Comparison of ENCODE assay signal across 24 cellular contexts in the genomic region with DNA sequence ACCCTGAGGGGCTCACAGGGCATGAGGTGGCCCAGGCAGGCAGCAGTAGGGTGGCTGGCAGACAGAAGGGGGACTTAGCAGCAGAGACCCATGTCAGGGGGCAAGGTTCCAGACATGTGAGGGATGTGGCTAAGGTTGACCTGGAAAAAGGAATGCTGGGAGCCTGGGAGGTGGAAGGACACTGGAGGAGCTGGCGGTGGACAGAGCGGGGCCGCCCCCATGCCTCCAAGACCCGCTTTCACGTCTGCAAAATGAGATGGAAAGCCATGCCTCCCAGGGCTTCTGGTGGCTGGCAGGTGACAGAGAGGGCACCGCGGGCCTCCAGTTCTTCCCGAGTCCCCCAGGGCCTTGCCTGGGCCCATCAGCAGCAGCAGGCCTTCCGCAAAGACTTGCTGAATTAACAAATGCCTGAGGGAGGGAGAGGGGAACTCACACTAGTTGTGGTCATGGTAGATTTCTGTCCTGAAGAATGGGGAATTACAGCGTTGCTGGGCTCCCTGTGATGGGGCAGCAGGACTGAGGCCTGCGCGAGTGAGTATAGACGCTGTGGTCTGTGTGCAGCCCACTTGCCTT. TPM values are rescaled to one million over a fixed set of nuclear protein-coding genes. Genes with fewer than 3 reads are reported as not detected.
DNase-seq lines count a peak whose midpoint lies in the region; ATAC-seq and TF ChIP-seq lines count a peak whose summit lies in the region.
"Had no signal": no experiment of that assay in that cellular context is flagged by ENCODE, and none has a peak within 500 bp of the region (broad histone marks: within the 10 kb centered on the region; RNA-seq: fewer than 3 reads in every experiment).

No MANE protein-coding gene starts in this region.

- no peak overlapping the region for H2BK5ac ChIP-seq in neuronal stem cell (ENCODE audit: low read length)

- peak; percentile 56 for DNase-seq in ELF-1 (ENCODE audit: low read depth, low spot score)
- DNase-seq in dorsolateral prefrontal cortex: no peak
- DNase-seq in neuronal stem cell (ENCODE audit: low spot score): no peak
- DNase-seq in tibial nerve (ENCODE audit: low spot score in 2 of 2): no peak
- no peak for DNase-seq in natural killer cell
- DNase-seq: AML-193; DMS53; GF-D8; KG1; NCI-H1092 treated with DMSO at 0.1 percent for 48 hours; NCI-H146; NCI-H2029; NCI-H345; NCI-H524; NCI-H774; NK-92 treated with Interleukin-12 subunit alpha and Interleukin-12 subunit beta, amount 100 ng/mL, for 24 hours had no signal

- H3K4me3 Mint-ChIP-seq in natural killer cell: no peak overlapping the region

- no peak for TF ChIP-seq POLR2A in tibial nerve (IDR thresholded peaks at IDR 0.05)

- H2AFZ ChIP-seq in neuronal stem cell (ENCODE audit: low read length): no peak overlapping the region

- no peak for TF ChIP-seq EP300 in tibial nerve (IDR thresholded peaks at IDR 0.05)

- intact Hi-C loops in dorsolateral prefrontal cortex (cut with DNase I): no loop called here
- intact Hi-C loops in natural killer cell (cut with micrococcal nuclease): no loop called here

- peaks cover 29 to 37% of the 10 kb centered on the region in 2 donors for H3K4me1 Mint-ChIP-seq in natural killer cell

- H2BK12ac ChIP-seq in neuronal stem cell (ENCODE audit: low read length): no peak overlapping the region

- H3K4me1 ChIP-seq in neuronal stem cell (ENCODE audit: control insufficient read depth in 2 of 2, insufficient read depth in 1 of 2, low read depth in 1 of 2, low read length in 2 of 2): no peaks in the 10 kb centered on the region
- peaks cover 0 to 38% (median 7%) of the 10 kb centered on the region in 4 donors for H3K4me1 ChIP-seq in tibial nerve

- no peaks in the 10 kb centered on the region for H3K9me3 Mint-ChIP-seq in natural killer cell

- H3K27ac Mint-ChIP-seq in natural killer cell: peak overlapping the region in 1 of 2 donors; percentile 18

- no peaks in the 10 kb centered on the region for H3K79me1 ChIP-seq in neuronal stem cell (ENCODE audit: low read depth, low read length)

- no peaks in the 10 kb centered on the region for H3K27me3 ChIP-seq in dorsolateral prefrontal cortex
- no peaks in the 10 kb centered on the region for H3K27me3 ChIP-seq in neuronal stem cell (ENCODE audit: control insufficient read depth in 3 of 3, insufficient read depth in 3 of 3, low read depth in 1 of 3, low read length in 3 of 3)
- no peaks in the 10 kb centered on the region for H3K27me3 ChIP-seq in tibial nerve

- H2BK120ac ChIP-seq in neuronal stem cell (ENCODE audit: low read depth, low read length): no peak overlapping the region

- no peak overlapping the region for H4K8ac ChIP-seq in neuronal stem cell (ENCODE audit: low read depth, low read length)

- H3K4me3 ChIP-seq in dorsolateral prefrontal cortex (no peak overlapping the region), neuronal stem cell (ENCODE audit: low read length in 2 of 2) (no peak overlapping the region), tibial nerve (no peak overlapping the region)

- no CpG with 5 or more reads among the region's 13 CpGs for WGBS in neuronal stem cell (ENCODE audit: extremely low coverage in 2 of 2, insufficient read length in 2 of 2, insufficient replicate concordance in 1 of 2), 2 donors
- WGBS in tibial nerve, 2 donors: 67 to 69% methylated on average over 11 to 13 of the region's 13 CpGs

- no peak overlapping the region for H3K23ac ChIP-seq in neuronal stem cell (ENCODE audit: low read depth, low read length, poor library complexity)

- TF ChIP-seq CTCF in dorsolateral prefrontal cortex (IDR thresholded peaks at IDR 0.05 in 54 of 56, conservative IDR thresholded peaks at IDR 0.05 in 2 of 56; ENCODE audit: low read depth in 1 of 56, partially characterized antibody in 56 of 56): no peak
- no peak for TF ChIP-seq CTCF in tibial nerve (IDR thresholded peaks at IDR 0.05)
- no peak for TF ChIP-seq CTCF in natural killer cell (IDR thresholded peaks at IDR 0.05)

- peak overlapping the region; percentile 38 for H3K14ac ChIP-seq in neuronal stem cell (ENCODE audit: low read length)

- no peaks in the 10 kb centered on the region for H3K9me3 ChIP-seq in neuronal stem cell (replicated peaks in 1 of 2; ENCODE audit: control insufficient read depth in 2 of 2, insufficient read depth in 1 of 2, low read depth in 1 of 2, low read length in 2 of 2)
- H3K9me3 ChIP-seq in tibial nerve: no peaks in the 10 kb centered on the region

- H2AK5ac ChIP-seq in neuronal stem cell (ENCODE audit: low read depth, low read length): peak overlapping the region; percentile 75

- H3K27me3 Mint-ChIP-seq in natural killer cell (ENCODE audit: low read depth in 2 of 2): no peaks in the 10 kb centered on the region

- H3K18ac ChIP-seq in neuronal stem cell (ENCODE audit: low read length): peak overlapping the region; percentile 67

- H3K9ac ChIP-seq in neuronal stem cell (ENCODE audit: low read depth, low read length, poor library complexity): peak overlapping the region; percentile 3

- H3K4me2 ChIP-seq in neuronal stem cell (ENCODE audit: insufficient read depth, low read length, poor library complexity, severe bottlenecking): no peak overlapping the region

- ATAC-seq in HG03108 (IDR thresholded peaks at IDR 0.05; ENCODE audit: unreplicated experiment): no peak
- ATAC-seq in natural killer cell: no peak
- no peak for ATAC-seq in GM18907 (IDR thresholded peaks at IDR 0.05; ENCODE audit: unreplicated experiment)
- ATAC-seq: Panc1 had no signal

- H3K36me3 Mint-ChIP-seq in natural killer cell: no peaks in the 10 kb centered on the region

- no peak overlapping the region for H4K91ac ChIP-seq in neuronal stem cell (ENCODE audit: low read depth, low read length, poor library complexity)

- H2BK15ac ChIP-seq in neuronal stem cell (ENCODE audit: low read length): peak overlapping the region; percentile 67

- H3K36me3 ChIP-seq in neuronal stem cell (replicated peaks in 1 of 2; ENCODE audit: control insufficient read depth in 2 of 2, insufficient read depth in 2 of 2, low read length in 2 of 2): no peaks in the 10 kb centered on the region
- H3K36me3 ChIP-seq in tibial nerve: no peaks in the 10 kb centered on the region

- H3K27ac ChIP-seq in dorsolateral prefrontal cortex (peak overlapping the region in 54 of 59 donors; percentile 9 to 100 (median 64)), neuronal stem cell (replicated peaks; ENCODE audit: low read length) (no peak overlapping the region), tibial nerve (peak overlapping the region; percentile 51 to 97 (median 78))
- H3K27ac ChIP-seq: C4-2B, HL-60 had no signal

- no peak overlapping the region for H3K4ac ChIP-seq in neuronal stem cell (ENCODE audit: low read length)

RNA-seq across cellular contexts. Expression of a gene that starts 23.1 kb away (rescaled TPM):
- total RNA-seq in dorsolateral prefrontal cortex (100 to 1,000 TPM in 35 of 120 experiments, 10 to 100 TPM in 85; 19.6 to 299 (median 76.3) TPM), tibial nerve (10 to 100 TPM; 59.9 to 94.0 (median 84.2) TPM), natural killer cell (not detected)
- 1.5 TPM for polyA plus RNA-seq in neuronal stem cell (2013, experiment 1 of 2)
- polyA plus RNA-seq in neuronal stem cell (2013, experiment 2 of 2): 1.4 TPM
- total RNA-seq: A172, HT-29 had no signal
- polyA plus RNA-seq: AG04450 had no signal

RNA-seq across cellular contexts. Expression of a gene that starts 49.8 kb away (rescaled TPM):
- total RNA-seq in dorsolateral prefrontal cortex (100 to 1,000 TPM in 12 of 120 experiments, 10 to 100 TPM in 108; 45.5 to 186 (median 75.9) TPM), tibial nerve (10 to 100 TPM; 32.1 to 49.8 (median 44.2) TPM), natural killer cell (10 to 100 TPM; 28.4 to 30.9 (median 29.9) TPM)
- 8.4 TPM for polyA plus RNA-seq in neuronal stem cell (2013, experiment 1 of 2)
- polyA plus RNA-seq in neuronal stem cell (2013, experiment 2 of 2): 8.2 TPM

RNA-seq across cellular contexts. Expression of a gene that starts 53.9 kb away (rescaled TPM):
- total RNA-seq in dorsolateral prefrontal cortex: 100 to 1,000 TPM in 66 of 120 experiments, 10 to 100 TPM in 54; 64.4 to 251 (median 103) TPM
- polyA plus RNA-seq in neuronal stem cell (2013, experiment 1 of 2): 108 TPM
- 103 TPM for polyA plus RNA-seq in neuronal stem cell (2013, experiment 2 of 2)
- 100 to 1,000 TPM in 3 of 4 donors, 10 to 100 TPM in 1; 54.7 to 181 (median 120) TPM for total RNA-seq in tibial nerve
- total RNA-seq in natural killer cell: 10 to 100 TPM; 38.7 to 40.6 (median 38.8) TPM

RNA-seq across cellular contexts. Expression of a gene that starts 54.0 kb away (rescaled TPM):
- total RNA-seq in dorsolateral prefrontal cortex: 1 to 10 TPM in 69 of 120 experiments, under 1 TPM in 46, not detected in 5; 0.25 to 2.9 (median 1.1) TPM
- 1.3 TPM for polyA plus RNA-seq in neuronal stem cell (2013, experiment 1 of 2)
- 1.1 TPM for polyA plus RNA-seq in neuronal stem cell (2013, experiment 2 of 2)
- total RNA-seq in tibial nerve: under 1 TPM in 1 of 4 donors, not detected in 3; 0.21 TPM
- not detected for total RNA-seq in natural killer cell
- total RNA-seq: HT-29 had no signal

Comparison
In these comparisons a context has a peak if more than half of its experiments do, and no peak if none do; other contexts are left out.
1. RNA of a gene that starts 23.1 kb away (total RNA-seq): 59.9 to 94.0 TPM in tibial nerve and 19.6 to 299 TPM in dorsolateral prefrontal cortex; not detected in natural killer cell; every median in the first group is over 10 times any median in the second.